ENCODE assay signal across 20 cellular contexts in the genomic region with DNA sequence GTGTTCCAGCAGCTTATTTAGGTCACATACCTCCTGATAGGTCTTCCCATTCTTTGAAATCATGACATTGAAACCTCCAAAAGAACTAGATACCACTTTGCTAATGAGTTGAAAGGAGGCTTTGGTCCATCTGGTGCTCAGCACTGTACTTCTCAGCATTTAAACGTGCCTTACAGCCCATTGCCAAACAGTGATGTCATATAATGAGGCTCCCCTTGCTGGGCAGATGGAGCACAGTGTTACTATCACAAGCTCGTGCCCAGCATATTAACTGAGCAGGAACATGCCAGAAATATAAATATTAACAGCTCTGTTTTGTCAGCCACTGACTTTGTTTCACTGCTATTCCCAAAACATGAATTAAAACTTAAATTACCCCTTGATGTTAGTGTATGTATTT. TPM values are rescaled to one million over a fixed set of nuclear protein-coding genes. Genes with fewer than 3 reads are reported as not detected.
DNase-seq lines count a peak whose midpoint lies in the region; ATAC-seq, FAIRE-seq and TF ChIP-seq lines count a peak whose summit lies in the region.
"Had no signal": no experiment of that assay in that cellular context is flagged by ENCODE, and none has a peak within 500 bp of the region (broad histone marks: within the 10 kb centered on the region; RNA-seq: fewer than 3 reads in every experiment).

No MANE protein-coding gene starts in this region.

- intact Hi-C loops in heart right ventricle (cut with DNase I) (no loop called here), cardiac septum (cut with DNase I) (no loop called here)

- no peaks in the 10 kb centered on the region for H3K9me3 ChIP-seq in heart right ventricle
- H3K9me3 ChIP-seq: HAP-1, prostate gland had no signal

- H3K27ac ChIP-seq in heart right ventricle = no peak overlapping the region
- H3K27ac ChIP-seq: foreskin keratinocyte, prostate gland had no signal

- no peak for DNase-seq in heart right ventricle
- DNase-seq in cardiac septum (ENCODE audit: low spot score) = no peak
- DNase-seq in NCI-H774 (lab: John Stamatoyannopoulos, UW) = peak; percentile 43
- peak; percentile 19 for DNase-seq in fibroblast of pulmonary artery (ENCODE audit: low read depth)
- no peak for DNase-seq in HTR-8/SVneo (ENCODE audit: insufficient read length, low spot score)
- no peak for DNase-seq in NCI-H748 (lab: John Stamatoyannopoulos, UW; ENCODE audit: unreplicated experiment)
- no peak for DNase-seq in HT-29 (ENCODE audit: low spot score)
- DNase-seq: activated CD4-positive, alpha-beta memory T cell treated with anti-CD3 and anti-CD28 coated beads for 36 hours; activated naive CD8-positive, alpha-beta T cell treated with anti-CD3 and anti-CD28 coated beads, Interleukin-2, amount 10 ng/mL, durations not matched to agents 7 days and 5 days; activated T-cell treated with anti-CD3 and anti-CD28 coated beads, Interleukin-2, amount 50 U/mL, for 48 hours; effector CD8-positive, alpha-beta T cell; foreskin keratinocyte; naive thymus-derived CD8-positive, alpha-beta T cell; stimulated activated CD4-positive, alpha-beta T cell treated with anti-CD3 and anti-CD28 coated beads, Interleukin-12 subunit alpha, Interleukin-12 subunit beta, amount 100 ng/mL, for 4 hours; stimulated activated naive CD4-positive, alpha-beta T cell treated with Interleukin-2 at 50 U/mL for 16 hours had no signal

- TF ChIP-seq CTCF in heart right ventricle (IDR thresholded peaks at IDR 0.05) (no peak), fibroblast of pulmonary artery (IDR thresholded peaks at IDR 0.05; ENCODE audit: low read length, missing control alignments) (no peak)

- no peaks in the 10 kb centered on the region for H3K27me3 ChIP-seq in heart right ventricle
- H3K27me3 ChIP-seq: cardiac muscle cell, foreskin keratinocyte had no signal

- H3K4me1 ChIP-seq in heart right ventricle = peaks cover 0 to 19% (median 13%) of the 10 kb centered on the region in 9 donors
- H3K4me1 ChIP-seq: foreskin keratinocyte, HAP-1 had no signal

- WGBS in heart right ventricle, 2 donors = 20 to 37% methylated on average over 2 of the region's 2 CpGs

- H3K36me3 ChIP-seq in heart right ventricle = peaks cover 0 to 99% (median 31%) of the 10 kb centered on the region in 9 donors
- H3K36me3 ChIP-seq: prostate gland had no signal

- ATAC-seq in heart right ventricle (peak in 5 of 8 donors; percentile 68 to 87 (median 72)), HG03521 (IDR thresholded peaks at IDR 0.05; ENCODE audit: unreplicated experiment) (no peak)
- ATAC-seq: foreskin keratinocyte; naive thymus-derived CD8-positive, alpha-beta T cell had no signal

- no peak for FAIRE-seq in HTR-8/SVneo (lab: Jason Lieb, UNC)

- H3K4me3 ChIP-seq in heart right ventricle (no peak overlapping the region), fibroblast of pulmonary artery (replicated peaks; ENCODE audit: low read depth, low read length) (no peak overlapping the region)
- H3K4me3 ChIP-seq: cardiac muscle cell, HAP-1, lung, prostate gland had no signal

RNA-seq across cellular contexts. Expression of a gene that starts 25.5 kb away (rescaled TPM):
- total RNA-seq in heart right ventricle (1 to 10 TPM in 4 of 10 donors, under 1 TPM in 6; 0.11 to 5.0 (median 0.69) TPM), cardiac septum (1.6 TPM)
- polyA plus RNA-seq in heart right ventricle = 1 to 10 TPM in 1 of 2 donors, under 1 TPM in 1; 0.95 to 1.3 TPM
- total RNA-seq in HT-29 (2014; rRNA removed; shearing (Covaris generic)) = 101 and 103 TPM in 2 replicates

Comparison
In these comparisons a context has a peak if more than half of its experiments do, and no peak if none do; other contexts are left out.
1. DNase-seq: peak in NCI-H774 (single experiment) and fibroblast of pulmonary artery (single experiment); none in heart right ventricle (0 of 2), cardiac septum (single experiment), HTR-8/SVneo (single experiment), NCI-H748 (single experiment) and HT-29 (single experiment).
2. RNA of a gene that starts 25.5 kb away (total RNA-seq): 101 to 103 TPM in HT-29; 1.6 TPM in cardiac septum (single experiment) and 0.11 to 5.0 TPM in heart right ventricle; every median in the first group is over 10 times any median in the second.